ENCODE assay signal across 10 cellular contexts in the genomic region with DNA sequence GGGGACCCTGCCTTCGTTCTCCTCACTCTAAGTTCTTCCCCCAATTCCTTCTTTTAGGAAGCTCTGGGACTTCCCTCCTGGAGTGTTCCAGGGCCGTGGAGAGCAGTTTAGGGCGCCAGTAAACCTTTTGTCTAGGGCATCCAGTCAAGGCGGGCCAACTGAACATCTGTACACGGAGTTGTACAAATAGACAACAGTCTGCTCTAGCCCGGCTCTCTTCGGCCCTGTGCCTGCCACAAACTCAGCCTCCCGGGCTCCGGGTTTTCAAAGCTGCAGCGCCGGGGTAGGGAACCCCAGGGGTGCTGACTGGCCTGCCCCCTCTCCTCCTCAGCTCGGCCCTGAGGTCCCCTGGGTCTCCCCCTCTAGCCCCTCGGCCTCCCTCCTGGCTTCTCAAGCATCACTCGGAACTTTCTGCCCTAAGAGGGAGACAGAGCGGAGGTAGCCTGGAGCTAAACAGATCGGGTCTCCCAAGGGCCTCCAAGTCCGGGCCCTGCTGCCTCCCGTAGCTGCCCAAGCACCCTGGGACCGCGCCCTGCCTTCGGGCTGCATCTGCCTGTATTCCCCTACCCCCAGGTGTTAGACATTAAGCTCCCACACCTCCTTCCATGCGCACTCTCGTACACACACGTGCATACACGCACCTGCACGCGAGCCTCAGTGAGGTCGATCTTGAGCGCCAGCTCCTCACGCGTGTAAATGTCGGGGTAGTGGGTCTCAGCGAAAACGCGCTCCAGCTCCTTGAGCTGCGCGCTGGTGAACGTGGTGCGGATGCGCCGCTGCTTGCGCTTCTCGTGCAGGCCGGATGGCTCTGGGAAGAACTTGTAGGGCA. TPM values are rescaled to one million over a fixed set of nuclear protein-coding genes. Genes with fewer than 3 reads are reported as not detected.
A peak's percentile ranks its signal among the peaks of the same experiment; 100 is the strongest.
DNase-seq lines count a peak whose midpoint lies in the region; ATAC-seq and TF ChIP-seq lines count a peak whose summit lies in the region.
"Had no signal": no experiment of that assay in that cellular context is flagged by ENCODE, and none has a peak within 500 bp of the region (broad histone marks: within the 10 kb centered on the region; RNA-seq: fewer than 3 reads in every experiment).

No MANE protein-coding gene starts in this region.

- H3K4me1 Mint-ChIP-seq in HFFc6 (ENCODE audit: low read depth) (peaks cover 35% of the 10 kb centered on the region), natural killer cell (peaks cover 10 to 43% of the 10 kb centered on the region in 2 donors)

- no peaks in the 10 kb centered on the region for H3K9me3 ChIP-seq in duodenal mucosa (ENCODE audit: control insufficient read depth in 1 of 2, low read length in 2 of 2)
- no peaks in the 10 kb centered on the region for H3K9me3 ChIP-seq in uterus

- TF ChIP-seq CTCF in AG10803 (conservative IDR thresholded peaks at IDR 0.05; ENCODE audit: low read length): no peak
- TF ChIP-seq CTCF in HFFc6 (IDR thresholded peaks at IDR 0.05): no peak
- TF ChIP-seq CTCF in natural killer cell (IDR thresholded peaks at IDR 0.05): no peak
- TF ChIP-seq CTCF in uterus (IDR thresholded peaks at IDR 0.05): no peak

- H3K27me3 ChIP-seq in duodenal mucosa (ENCODE audit: control insufficient read depth in 1 of 2, insufficient read depth in 2 of 2, low read length in 2 of 2) (peaks cover 36 to 53% of the 10 kb centered on the region in 2 donors), uterus (peaks cover 23 to 45% of the 10 kb centered on the region in 2 donors)

- peak overlapping the region in 1 of 2 donors; percentile 38 for H3K9ac ChIP-seq in duodenal mucosa (ENCODE audit: low read depth in 1 of 2, low read length in 2 of 2)

- H3K36me3 ChIP-seq in duodenal mucosa (ENCODE audit: control insufficient read depth in 1 of 2, insufficient read depth in 2 of 2, low read length in 2 of 2): peaks cover 5 to 20% of the 10 kb centered on the region in 2 donors
- H3K36me3 ChIP-seq in uterus: no peaks in the 10 kb centered on the region

- peak overlapping the region; percentile 82 for H3K4me3 Mint-ChIP-seq in HFFc6
- H3K4me3 Mint-ChIP-seq in natural killer cell: peak overlapping the region; percentile 81

- H3K27me3 Mint-ChIP-seq in HFFc6 (ENCODE audit: insufficient read depth) (peaks cover 39% of the 10 kb centered on the region), natural killer cell (ENCODE audit: low read depth in 2 of 2) (peaks cover 34 to 42% of the 10 kb centered on the region in 2 donors)

- intact Hi-C loops in natural killer cell (cut with micrococcal nuclease): no loop called here
- intact Hi-C loops in uterus (cut with DNase I; ENCODE audit: low total_unique reads): no loop called here

- no peaks in the 10 kb centered on the region for H3K9me3 Mint-ChIP-seq in HFFc6
- no peaks in the 10 kb centered on the region for H3K9me3 Mint-ChIP-seq in natural killer cell

- no peak for DNase-seq in AG10803 (ENCODE audit: low read depth)
- no peak for DNase-seq in HFFc6
- DNase-seq in natural killer cell: no peak
- DNase-seq in uterus: no peak
- no peak for DNase-seq in globus pallidus (ENCODE audit: low spot score)
- DNase-seq: activated gamma-delta T cell, NCI-H1105 had no signal

- peak overlapping the region; percentile 31; the same call in 1 of the 2 replicates for H3K4me3 ChIP-seq in AG10803 (ENCODE audit: low read length)
- peak overlapping the region; percentile 40 to 48 for H3K4me3 ChIP-seq in duodenal mucosa (ENCODE audit: low read depth in 1 of 2, low read length in 2 of 2)
- peak overlapping the region in 1 of 2 donors; percentile 33 for H3K4me3 ChIP-seq in uterus

- H3K36me3 Mint-ChIP-seq in HFFc6 (ENCODE audit: low read depth) (peaks cover 9% of the 10 kb centered on the region; the same call in 1 of the 2 replicates), natural killer cell (no peaks in the 10 kb centered on the region)

- ATAC-seq in natural killer cell (no peak), GM18498 (IDR thresholded peaks at IDR 0.05; ENCODE audit: unreplicated experiment) (no peak), GM21367 (IDR thresholded peaks at IDR 0.05; ENCODE audit: unreplicated experiment) (no peak)

- TF ChIP-seq POLR2A in uterus (IDR thresholded peaks at IDR 0.05): no peak

- H3K4me1 ChIP-seq in duodenal mucosa (ENCODE audit: control insufficient read depth in 1 of 2, insufficient read depth in 2 of 2, low read length in 2 of 2) (peaks cover 23 to 28% of the 10 kb centered on the region in 2 donors), uterus (peaks cover 0 to 22% of the 10 kb centered on the region in 2 donors)

- H3K27ac ChIP-seq in duodenal mucosa (ENCODE audit: low read depth, low read length) (no peak overlapping the region), uterus (no peak overlapping the region)

- H3K27ac Mint-ChIP-seq in HFFc6 (peak overlapping the region; percentile 70), natural killer cell (no peak overlapping the region)

RNA-seq across cellular contexts. Expression of gene PHOX2A, which starts 3.3 kb away (rescaled TPM):
- total RNA-seq in HFFc6 (2021; fragmentation: NEBNext Ultra II Directional; extraction: Animal tissue kit (Norgen Biotek cat#: 25700)): not detected
- total RNA-seq in natural killer cell (not detected), uterus (not detected)

RNA-seq across cellular contexts. Expression of gene INPPL1, which starts 16.1 kb away (rescaled TPM):
- 100 to 1,000 TPM; 181 to 228 (median 212) TPM for total RNA-seq in HFFc6 (2021; fragmentation: NEBNext Ultra II Directional; extraction: Animal tissue kit (Norgen Biotek cat#: 25700))
- total RNA-seq in natural killer cell (100 to 1,000 TPM; 193 to 207 (median 195) TPM), uterus (100 to 1,000 TPM in 1 of 4 donors, 10 to 100 TPM in 3; 47.1 to 200 (median 50.8) TPM)

RNA-seq across cellular contexts. Expression of gene FOLR2, which starts 24.1 kb away (rescaled TPM):
- not detected for total RNA-seq in HFFc6 (2021; fragmentation: NEBNext Ultra II Directional; extraction: Animal tissue kit (Norgen Biotek cat#: 25700))
- not detected for total RNA-seq in natural killer cell
- total RNA-seq in uterus: 10 to 100 TPM in 2 of 4 donors, 1 to 10 TPM in 1, under 1 TPM in 1; 0.51 to 52.1 (median 19.9) TPM

RNA-seq across cellular contexts. Expression of gene FOLR1, which starts 48.7 kb away (rescaled TPM):
- under 1 TPM in 4 of 6 experiments, not detected in 2; 0.20 to 0.48 (median 0.38) TPM for total RNA-seq in HFFc6 (2021; fragmentation: NEBNext Ultra II Directional; extraction: Animal tissue kit (Norgen Biotek cat#: 25700))
- total RNA-seq in natural killer cell: not detected
- 10 to 100 TPM in 1 of 4 donors, 1 to 10 TPM in 1, not detected in 2; 1.8 to 22.0 TPM for total RNA-seq in uterus
